25 cellular contexts compared by ENCODE assay signal in genomic region chr12:3279415-3279780, GRCh38.
"Had no signal": no experiment of that assay in that cellular context is flagged by ENCODE, and none has a peak within 500 bp of the region (broad histone marks: within the 10 kb centered on the region; RNA-seq: fewer than 3 reads in every experiment).

No MANE protein-coding gene starts in this region.

- H3K36me3 Mint-ChIP-seq: immature natural killer cell; naive thymus-derived CD4-positive, alpha-beta T cell had no signal

- H3K9me3 Mint-ChIP-seq: central memory CD8-positive, alpha-beta T cell; dendritic cell treated with granulocyte-macrophage colony-stimulating factor and Interleukin-4, amounts not matched to agents 40 ng/mL and 50 ng/mL, for 4 days; immature natural killer cell; mesothelial cell of epicardium; nephron; stimulated activated naive CD8-positive, alpha-beta T cell treated with anti-CD3 and anti-CD28 coated beads, Interleukin-15, amount 100 ng/mL, for 72 hours had no signal

- H3K27me3 ChIP-seq: colonic mucosa, esophagus squamous epithelium, pancreas, right lobe of liver, suprapubic skin had no signal

- H3K9me3 ChIP-seq: colonic mucosa, esophagus squamous epithelium, neutrophil, pancreas, right lobe of liver, suprapubic skin had no signal

- H3K4me1 ChIP-seq: colonic mucosa, pancreas, right lobe of liver had no signal

- H3K27ac Mint-ChIP-seq: dendritic cell treated with granulocyte-macrophage colony-stimulating factor and Interleukin-4, amounts not matched to agents 40 ng/mL and 50 ng/mL, for 4 days; immature natural killer cell; mesothelial cell of epicardium had no signal

- H3K4me1 Mint-ChIP-seq: central memory CD8-positive, alpha-beta T cell; immature natural killer cell had no signal

- DNase-seq: colonic mucosa; effector CD8-positive, alpha-beta T cell; erythroblast; esophagus squamous epithelium; foreskin melanocyte; hypothalamus; immature natural killer cell; islet precursor cell; mesenchymal stem cell; naive thymus-derived CD4-positive, alpha-beta T cell; pancreas; right lobe of liver; small intestine; stimulated activated CD4-positive, alpha-beta T cell treated with anti-CD3 and anti-CD28 coated beads, Interleukin-1b, Interleukin-23, amount 100 ng/mL, for 48 hours; stimulated activated CD4-positive, alpha-beta T cell treated with anti-CD3 and anti-CD28 coated beads, Interleukin-4, amount 100 ng/mL, for 1 hour; stimulated activated CD8-positive, alpha-beta memory T cell treated with anti-CD3 and anti-CD28 coated beads, Interleukin-4, amount 100 ng/mL, for 48 hours; stimulated activated naive CD4-positive, alpha-beta T cell; stimulated activated naive CD8-positive, alpha-beta T cell treated with anti-CD3 and anti-CD28 coated beads, Interleukin-15, amount 100 ng/mL, for 72 hours; trophoblast cell had no signal

- ATAC-seq: naive thymus-derived CD4-positive, alpha-beta T cell; pancreas; right lobe of liver; stimulated activated naive CD8-positive, alpha-beta T cell treated with anti-CD3 and anti-CD28 coated beads, Interleukin-15, amount 100 ng/mL, for 72 hours had no signal

- H3K4me3 ChIP-seq: colonic mucosa, esophagus squamous epithelium, pancreas, right lobe of liver, suprapubic skin had no signal

- H3K36me3 ChIP-seq: colonic mucosa, neutrophil had no signal

- H3K4me3 Mint-ChIP-seq: central memory CD8-positive, alpha-beta T cell; dendritic cell treated with granulocyte-macrophage colony-stimulating factor and Interleukin-4, amounts not matched to agents 40 ng/mL and 50 ng/mL, for 4 days; immature natural killer cell; mesothelial cell of epicardium; naive thymus-derived CD4-positive, alpha-beta T cell; nephron; stimulated activated naive CD8-positive, alpha-beta T cell treated with anti-CD3 and anti-CD28 coated beads, Interleukin-15, amount 100 ng/mL, for 72 hours had no signal

- H3K27ac ChIP-seq: colonic mucosa, esophagus squamous epithelium, neutrophil, pancreas, right lobe of liver, suprapubic skin had no signal
